29 cellular contexts compared by ENCODE assay signal in genomic region chr12:7844131-7844530, GRCh38. TPM values are rescaled to one million over a fixed set of nuclear protein-coding genes. Genes with fewer than 3 reads are reported as not detected.
DNase-seq lines count a peak whose midpoint lies in the region; ATAC-seq and TF ChIP-seq lines count a peak whose summit lies in the region.
"Had no signal": no experiment of that assay in that cellular context is flagged by ENCODE, and none has a peak within 500 bp of the region (broad histone marks: within the 10 kb centered on the region; RNA-seq: fewer than 3 reads in every experiment).

No MANE protein-coding gene starts in this region.

- no peak overlapping the region for H4K91ac ChIP-seq in H9 (ENCODE audit: insufficient read length, low read depth, low read length)

- H3K79me2 ChIP-seq in H9 (ENCODE audit: insufficient read depth, low read length): no peaks in the 10 kb centered on the region

- CTCF ChIA-PET in WTC11 (lab: Charles Lee): interaction anchor here (1.1 kb wide), 1 partner anchor 38 kb away, joined by 3 read pairs; no protein-coding TSS in a partner anchor

- H2BK5ac ChIP-seq in H9 (ENCODE audit: insufficient read length, low read length): no peak overlapping the region

- H3K27me3 Mint-ChIP-seq in H9 (ENCODE audit: low read depth): no peaks in the 10 kb centered on the region; the same call in 1 of the 2 replicates
- no peaks in the 10 kb centered on the region for H3K27me3 Mint-ChIP-seq in WTC11 (ENCODE audit: low read depth)
- H3K27me3 Mint-ChIP-seq: type B pancreatic cell had no signal

- H3K4me3 Mint-ChIP-seq in H9 (no peak overlapping the region), WTC11 (no peak overlapping the region)
- H3K4me3 Mint-ChIP-seq: activated T-cell treated with anti-CD3 and anti-CD28 coated beads, Interleukin-2, amount 50 U/mL, for 24 hours had no signal

- TF ChIP-seq POLR2A in spleen (IDR thresholded peaks at IDR 0.05) (no peak), thyroid gland (IDR thresholded peaks at IDR 0.05) (no peak)

- TF ChIP-seq CTCF in H9 (conservative IDR thresholded peaks at IDR 0.05): no peak
- no peak for TF ChIP-seq CTCF in WTC11 (IDR thresholded peaks at IDR 0.05)
- TF ChIP-seq CTCF in spleen (IDR thresholded peaks at IDR 0.05 in 8 of 11, conservative IDR thresholded peaks at IDR 0.05 in 3 of 11): no peak
- no peak for TF ChIP-seq CTCF in thyroid gland (IDR thresholded peaks at IDR 0.05)
- no peak for TF ChIP-seq CTCF in psoas muscle (IDR thresholded peaks at IDR 0.05)

- no peaks in the 10 kb centered on the region for H3K79me1 ChIP-seq in H9 (ENCODE audit: insufficient read depth, low read depth, low read length, poor library complexity, severe bottlenecking)

- no peaks in the 10 kb centered on the region for H3K27me3 ChIP-seq in H9 (ENCODE audit: insufficient read depth, low read length)
- peaks cover 0 to 24% (median 0%) of the 10 kb centered on the region in 7 donors for H3K27me3 ChIP-seq in spleen (replicated peaks in 1 of 7)
- H3K27me3 ChIP-seq in thyroid gland: no peaks in the 10 kb centered on the region
- H3K27me3 ChIP-seq in psoas muscle (ENCODE audit: insufficient read depth in 3 of 3, low read length in 2 of 3): peaks cover 0 to 11% (median 0%) of the 10 kb centered on the region in 3 donors
- H3K27me3 ChIP-seq: esophagus muscularis mucosa had no signal

- H3K9me3 ChIP-seq in H9 (ENCODE audit: control insufficient read depth, low read depth, low read length) (no peaks in the 10 kb centered on the region), spleen (no peaks in the 10 kb centered on the region), thyroid gland (no peaks in the 10 kb centered on the region), psoas muscle (no peaks in the 10 kb centered on the region)
- H3K9me3 ChIP-seq: esophagus muscularis mucosa, sigmoid colon had no signal

- no peak overlapping the region for H3T11ph ChIP-seq in H9 (ENCODE audit: low read length)

- no peak overlapping the region for H3K27ac Mint-ChIP-seq in H9
- H3K27ac Mint-ChIP-seq in WTC11: peak overlapping the region; percentile 77
- H3K27ac Mint-ChIP-seq: progenitor cell of endocrine pancreas had no signal

- intact Hi-C loops in spleen (cut with DNase I; ENCODE audit: low total_unique reads): no loop called here
- intact Hi-C loops in thyroid gland (cut with DNase I): no loop called here
- intact Hi-C loops in psoas muscle (cut with DNase I): no loop called here

- H3K56ac ChIP-seq in H9 (ENCODE audit: insufficient read length, low read depth, low read length): no peak overlapping the region

- H3K36me3 ChIP-seq in spleen (no peaks in the 10 kb centered on the region), thyroid gland (no peaks in the 10 kb centered on the region), psoas muscle (ENCODE audit: insufficient read depth in 1 of 2, low read depth in 1 of 2) (no peaks in the 10 kb centered on the region)
- H3K36me3 ChIP-seq: esophagus muscularis mucosa, sigmoid colon, WERI-Rb-1 had no signal

- H3K23me2 ChIP-seq in H9 (ENCODE audit: insufficient read length, low read depth, low read length, poor library complexity, severe bottlenecking): no peaks in the 10 kb centered on the region

- H3K4me1 ChIP-seq in H9 (ENCODE audit: insufficient read depth, low read length): no peaks in the 10 kb centered on the region; the same call in 1 of the 2 replicates
- H3K4me1 ChIP-seq in spleen: peaks cover 0 to 6% (median 0%) of the 10 kb centered on the region in 6 donors
- H3K4me1 ChIP-seq in thyroid gland: no peaks in the 10 kb centered on the region
- H3K4me1 ChIP-seq in psoas muscle: no peaks in the 10 kb centered on the region
- H3K4me1 ChIP-seq: sigmoid colon had no signal

- peak overlapping the region; percentile 14 for H2BK20ac ChIP-seq in H9 (ENCODE audit: low read depth, low read length, poor library complexity, severe bottlenecking)

- H4K8ac ChIP-seq in H9 (replicated peaks; ENCODE audit: insufficient read length, low read depth, low read length): no peak overlapping the region

- no CpG with 5 or more reads among the region's 5 CpGs for WGBS in H9 (ENCODE audit: extremely low coverage, insufficient read length, low lambda C conversion rate)
- 78 to 93% (median 88%) methylated on average over 5 of the region's 5 CpGs for WGBS in spleen, 5 donors
- 78 to 86% methylated on average over 5 of the region's 5 CpGs for WGBS in thyroid gland, 2 donors
- 66 to 88% (median 82%) methylated on average over 5 of the region's 5 CpGs for WGBS in psoas muscle, 3 donors

- H4K20me1 ChIP-seq in H9 (ENCODE audit: control insufficient read depth, insufficient read depth, insufficient read length): no peaks in the 10 kb centered on the region

- H3K4me2 ChIP-seq in H9 (ENCODE audit: insufficient read depth, insufficient read length, low read length): no peak overlapping the region

- H3K4ac ChIP-seq in H9 (ENCODE audit: low read depth, low read length): no peak overlapping the region

- H3K27ac ChIP-seq in H9 (ENCODE audit: insufficient read length, low read depth, low read length) (no peak overlapping the region), spleen (peak overlapping the region in 7 of 8 donors; percentile 44 to 88 (median 79)), thyroid gland (no peak overlapping the region), psoas muscle (no peak overlapping the region)
- H3K27ac ChIP-seq: esophagus muscularis mucosa, sigmoid colon, WERI-Rb-1 had no signal

- no peak overlapping the region for H2BK120ac ChIP-seq in H9 (ENCODE audit: low read depth, low read length, poor library complexity, severe bottlenecking)

- peak overlapping the region; percentile 35 for H2BK12ac ChIP-seq in H9 (ENCODE audit: insufficient read length, low read depth, low read length)

- no peak overlapping the region for H2AFZ ChIP-seq in H9 (ENCODE audit: low read length)

- H3K36me3 Mint-ChIP-seq in H9 (ENCODE audit: insufficient read depth in 1 of 3, low read depth in 3 of 3) (peaks cover 0 to 2% (median 0%) of the 10 kb centered on the region in 3 experiments; a peak in 2 of 7 replicates), WTC11 (0 out of 2 replicates have a peak, but pooled peaks cover 3% of the 10 kb centered on the region)

- H3K23ac ChIP-seq in H9 (ENCODE audit: insufficient read length, low read depth, low read length): no peak overlapping the region

- H3K4me1 Mint-ChIP-seq in H9: peaks cover 40 to 44% of the 10 kb centered on the region in 2 experiments
- peaks cover 64% of the 10 kb centered on the region for H3K4me1 Mint-ChIP-seq in WTC11

- H3K9me3 Mint-ChIP-seq in H9 (peaks cover 0 to 3% of the 10 kb centered on the region in 2 experiments; a peak in 1 of 5 replicates), WTC11 (no peaks in the 10 kb centered on the region)
- H3K9me3 Mint-ChIP-seq: activated T-cell treated with anti-CD3 and anti-CD28 coated beads, Interleukin-2, amount 50 U/mL, for 24 hours; type B pancreatic cell had no signal

- DNase-seq in H9 (no peak), WTC11 (ENCODE audit: low spot score) (no peak), foreskin melanocyte (peak; percentile 90), spleen (no peak), DMS79 (lab: John Stamatoyannopoulos, UW) (no peak), thyroid gland (no peak), psoas muscle (no peak)
- DNase-seq: activated CD4-positive, alpha-beta T cell treated with anti-CD3 and anti-CD28 coated beads, Interleukin-2, amount 50 U/mL, for 1 hour; activated gamma-delta T cell treated with Interleukin-2 at 50 U/mL for 16 hours; activated T-cell treated with anti-CD3 and anti-CD28 coated beads, Interleukin-2, amount 50 U/mL, for 24 hours; C1 segment of cervical spinal cord; caudate nucleus; COR-L47; KBM-7; NCI-H1092; NCI-H1694; NCI-H446; NCI-H774; SIG-M5; sigmoid colon; stimulated activated CD4-positive, alpha-beta T cell treated with anti-CD3 and anti-CD28 coated beads, Interleukin-15, amount 100 ng/mL, for 24 hours; stimulated activated CD4-positive, alpha-beta T cell treated with anti-CD3 and anti-CD28 coated beads, Interleukin-4, amount 100 ng/mL, for 4 hours; WERI-Rb-1 had no signal

- no peak overlapping the region for H4K5ac ChIP-seq in H9 (ENCODE audit: insufficient read length, low read depth, low read length)

- POLR2A ChIA-PET in WTC11 (lab: Charles Lee): interaction anchor here (0.7 kb wide), 1 partner anchor 198 kb away, joined by 4 read pairs; no protein-coding TSS in a partner anchor

- ATAC-seq in WTC11 (no peak), psoas muscle (no peak)

- no peak overlapping the region for H2AK5ac ChIP-seq in H9 (ENCODE audit: insufficient read length, low read length)

- no peak overlapping the region for H2BK15ac ChIP-seq in H9 (ENCODE audit: low read depth, low read length)

- no peak overlapping the region for H3K9ac ChIP-seq in H9 (ENCODE audit: extremely low read depth, insufficient read length, low read length)

- H3K4me3 ChIP-seq in spleen (peak overlapping the region in 1 of 8 donors; percentile 43), thyroid gland (replicated peaks in 1 of 3) (no peak overlapping the region), psoas muscle (no peak overlapping the region)
- H3K4me3 ChIP-seq: esophagus muscularis mucosa, sigmoid colon had no signal

- H3K18ac ChIP-seq in H9 (ENCODE audit: insufficient read length, low read depth, low read length): no peak overlapping the region

- no peak overlapping the region for H3K14ac ChIP-seq in H9 (ENCODE audit: insufficient read depth, low read length)

TF ChIP-seq in WTC11, 78 proteins besides CTCF, POLR2A, EP300 and RAD21 (continues in another document):
- no peak for TF ChIP-seq FOXJ3 (CRISPR knock-in tag; IDR thresholded peaks at IDR 0.05; ENCODE audit: borderline replicate concordance)
- no peak for TF ChIP-seq ZNF219 (CRISPR knock-in tag; IDR thresholded peaks at IDR 0.05; ENCODE audit: borderline replicate concordance)
- no peak for TF ChIP-seq RELA (CRISPR knock-in tag; IDR thresholded peaks at IDR 0.05; ENCODE audit: borderline replicate concordance)
- no peak for TF ChIP-seq TEAD4 (CRISPR knock-in tag; IDR thresholded peaks at IDR 0.05)
- no peak for TF ChIP-seq MAX (CRISPR knock-in tag; IDR thresholded peaks at IDR 0.05)

RNA-seq across cellular contexts. Expression of gene SLC2A14, which starts 28.6 kb away (rescaled TPM):
- total RNA-seq in H9 (2021) (19.1 and 19.3 TPM in 2 replicates), WTC11 (2021) (24.4 to 28.8 TPM (median 26.7 TPM) in 3 replicates), spleen (1 to 10 TPM in 3 of 7 donors, under 1 TPM in 2, not detected in 2; 0.37 to 7.4 (median 2.9) TPM), thyroid gland (under 1 TPM in 1 of 4 donors, not detected in 3; 0.40 TPM), psoas muscle (under 1 TPM; 0.08 to 0.37 (median 0.35) TPM)
- polyA plus RNA-seq in spleen (not detected), psoas muscle (under 1 TPM in 2 of 3 donors, not detected in 1; 0.03 to 0.06 TPM)
- total RNA-seq: HT-29, M059J had no signal

RNA-seq across cellular contexts. Expression of gene NANOG, which starts 54.9 kb away (rescaled TPM):
- 199 and 211 TPM in 2 replicates for total RNA-seq in H9 (2021)
- 330 to 387 TPM (median 352 TPM) in 3 replicates for total RNA-seq in WTC11 (2021)
- under 1 TPM in 4 of 7 donors, not detected in 3; 0.09 to 0.66 (median 0.44) TPM for total RNA-seq in spleen
- polyA plus RNA-seq in spleen: under 1 TPM in 1 of 3 donors, not detected in 2; 0.02 TPM
- total RNA-seq in thyroid gland: 1 to 10 TPM in 1 of 4 donors, under 1 TPM in 3; under 0.01 to 1.6 (median 0.42) TPM
- total RNA-seq in psoas muscle: under 1 TPM in 1 of 4 donors, not detected in 3; 0.19 TPM
- polyA plus RNA-seq in psoas muscle: not detected
- total RNA-seq: esophagus muscularis mucosa, frontal cortex, HT-29, M059J had no signal
- polyA plus RNA-seq: sigmoid colon had no signal

Comparison
In these comparisons a context has a peak if more than half of its experiments do, and no peak if none do; other contexts are left out.
1. H3K27ac ChIP-seq: peak in spleen (7 of 8); none in H9 (single experiment), thyroid gland (0 of 3) and psoas muscle (single experiment).
2. RNA of gene NANOG, which starts 54.9 kb away (total RNA-seq): 330 to 387 TPM in WTC11 and 199 to 211 TPM in H9; under 0.01 to 1.6 TPM in thyroid gland, 0.09 to 0.66 TPM in spleen and 0.19 TPM in psoas muscle; every median in the first group is over 10 times any median in the second.